ENCODE assay signal across 9 cellular contexts in genomic region chr1:20588634-20589225, GRCh38. TPM values are rescaled to one million over a fixed set of nuclear protein-coding genes. Genes with fewer than 3 reads are reported as not detected.
DNase-seq lines count a peak whose midpoint lies in the region; ATAC-seq and TF ChIP-seq lines count a peak whose summit lies in the region.
"Had no signal": no experiment of that assay in that cellular context is flagged by ENCODE, and none has a peak within 500 bp of the region (broad histone marks: within the 10 kb centered on the region; RNA-seq: fewer than 3 reads in every experiment).

CDA (plus strand) TSS chr1:20589097; CDS start chr1:20589130, 33 bp downstream.

- POLR2A ChIA-PET in RWPE1 (lab: Yijun Ruan, JAX; ENCODE audit: low non-redundant PET), result no interaction called here

- peak within 1 kb of the TSS; percentile 63 for H3K4me2 ChIP-seq in osteoblast (ENCODE audit: insufficient read depth, low read length)

- peaks cover 29% of the 10 kb centered on the region for H3K4me1 ChIP-seq in osteoblast (ENCODE audit: insufficient read depth, low read length)

- H3K79me2 ChIP-seq in osteoblast (ENCODE audit: insufficient read depth, low read length), result no peaks in the 10 kb centered on the region

- DNase-seq in H7 (peak; percentile 89), RWPE1 (ENCODE audit: low spot score) (peak; percentile 82), left cardiac atrium (peak; percentile 43), osteoblast (ENCODE audit: insufficient read length, low spot score, missing footprints) (peak; percentile 56), activated gamma-delta T cell treated with Interleukin-2 at 50 U/mL for 16 hours (no peak), NCI-H446 (lab: John Stamatoyannopoulos, UW) (no peak)

- H3K4me3 ChIP-seq in H7 (ENCODE audit: insufficient read depth, low read depth, low read length) (peak within 1 kb of the TSS; percentile 52), osteoblast (ENCODE audit: insufficient read depth, low read length) (peak within 1 kb of the TSS; percentile 56)

- CTCF ChIA-PET in RWPE1 (lab: Yijun Ruan, JAX), result interaction anchor here (0.7 to 2.5 kb wide), 2 partner anchors 10 to 45 kb away, joined by 3 to 10 read pairs; partner anchors contain the start of gene PINK1

- H2AFZ ChIP-seq in osteoblast (ENCODE audit: low read length), result peak within 1 kb of the TSS; percentile 86

- intact Hi-C loops in left cardiac atrium (cut with DNase I), result no loop called here

- peak in 1 of 2 donors; percentile 39 for ATAC-seq in left cardiac atrium
- ATAC-seq in GM21367 (IDR thresholded peaks at IDR 0.05; ENCODE audit: unreplicated experiment), result no peak
- ATAC-seq in GM21515 (IDR thresholded peaks at IDR 0.05; ENCODE audit: unreplicated experiment), result no peak

- H3K27me3 ChIP-seq in H7 (ENCODE audit: control insufficient read depth, insufficient read depth, low read length), result peaks cover 3% of the 10 kb centered on the region; the same call in 1 of the 2 replicates
- no peaks in the 10 kb centered on the region for H3K27me3 ChIP-seq in osteoblast (ENCODE audit: insufficient read depth, low read length)

- no peaks in the 10 kb centered on the region for H4K20me1 ChIP-seq in osteoblast (ENCODE audit: insufficient read depth, low read length)

- H3K36me3 ChIP-seq in H7 (replicated peaks; ENCODE audit: control insufficient read depth, insufficient read depth, low read length), result no peaks in the 10 kb centered on the region
- H3K36me3 ChIP-seq in osteoblast (ENCODE audit: insufficient read depth, low read length), result no peaks in the 10 kb centered on the region

- no peak for TF ChIP-seq CTCF in RWPE1 (conservative IDR thresholded peaks at IDR 0.05; ENCODE audit: low read depth)
- TF ChIP-seq CTCF in osteoblast (IDR thresholded peaks at IDR 0.05; ENCODE audit: extremely low read depth, low read depth, low read length), result no peak

- H3K9me3 ChIP-seq in osteoblast (ENCODE audit: low read depth, low read length), result no peaks in the 10 kb centered on the region

- H3K27ac ChIP-seq in RWPE1 (no peak within 1 kb of the TSS), osteoblast (ENCODE audit: low read depth, low read length) (peak within 1 kb of the TSS; percentile 34)

RNA-seq across cellular contexts. Expression of gene CDA, which starts in this region (rescaled TPM):
- 37.1 and 39.4 TPM in 2 replicates for total RNA-seq in H7 (2014; rRNA removed; shearing (Covaris generic))
- total RNA-seq in left cardiac atrium, result 1 to 10 TPM; 2.4 to 6.5 TPM
- total RNA-seq in osteoblast, result 0.59 and 1.1 TPM in 2 replicates
- total RNA-seq: T-helper 2 cell treated with Interferon-gamma antibody and Interleukin-4, amounts not matched to agents 100 ng/mL and 5 ng/mL, for 36 hours had no signal

Comparison
In these comparisons a context has a peak if more than half of its experiments do, and no peak if none do; other contexts are left out.
1. DNase-seq: peak in H7 (single experiment), RWPE1 (single experiment), left cardiac atrium (single experiment) and osteoblast (single experiment); none in activated gamma-delta T cell treated with Interleukin-2 at 50 U/mL for 16 hours (single experiment) and NCI-H446 (0 of 2).